In genomic region chr14:81437226-81437625, GRCh38 we compare ENCODE assay signal across 12 cellular contexts. TPM values are rescaled to one million over a fixed set of nuclear protein-coding genes. Genes with fewer than 3 reads are reported as not detected.
DNase-seq lines count a peak whose midpoint lies in the region; ATAC-seq and TF ChIP-seq lines count a peak whose summit lies in the region.
"Had no signal": no experiment of that assay in that cellular context is flagged by ENCODE, and none has a peak within 500 bp of the region (broad histone marks: within the 10 kb centered on the region; RNA-seq: fewer than 3 reads in every experiment).

No MANE protein-coding gene starts in this region.

- H3K27ac ChIP-seq in neural progenitor cell (no peak overlapping the region), ascending aorta (no peak overlapping the region)

- H4K20me1 ChIP-seq in neural progenitor cell (ENCODE audit: low read depth), result peaks cover 21% of the 10 kb centered on the region

- H3K4me2 ChIP-seq in neural progenitor cell, result peak overlapping the region; percentile 90

- no peak for ATAC-seq in HG03469 (IDR thresholded peaks at IDR 0.05; ENCODE audit: unreplicated experiment)

- H3K4me1 ChIP-seq in neural progenitor cell, result peaks cover 24% of the 10 kb centered on the region
- peaks cover 0 to 6% of the 10 kb centered on the region in 2 donors for H3K4me1 ChIP-seq in ascending aorta

- peaks cover 21% of the 10 kb centered on the region for H3F3A ChIP-seq in neural progenitor cell (ENCODE audit: low read depth)

- peaks cover 69% of the 10 kb centered on the region for H3K27me3 Mint-ChIP-seq in T-helper 2 cell treated with Interferon-gamma antibody and Interleukin-4, amounts not matched to agents 5 μg/mL and 100 μg/mL, for 36 hours (ENCODE audit: low read depth)
- H3K27me3 Mint-ChIP-seq in chondrocyte (ENCODE audit: low read depth) (peaks cover 85% of the 10 kb centered on the region), neural progenitor cell (ENCODE audit: insufficient read depth, low read depth) (peaks cover 16% of the 10 kb centered on the region)

- H3K27me3 ChIP-seq in neural progenitor cell (peaks cover 53% of the 10 kb centered on the region), ascending aorta (no peaks in the 10 kb centered on the region)

- intact Hi-C loops in ascending aorta (cut with DNase I), result no loop called here

- H3K36me3 ChIP-seq in neural progenitor cell (no peaks in the 10 kb centered on the region), ascending aorta (no peaks in the 10 kb centered on the region)
- H3K36me3 ChIP-seq: transverse colon had no signal

- H3K9me3 Mint-ChIP-seq in T-helper 2 cell treated with Interferon-gamma antibody and Interleukin-4, amounts not matched to agents 5 μg/mL and 100 μg/mL, for 36 hours, result no peaks in the 10 kb centered on the region
- H3K9me3 Mint-ChIP-seq in chondrocyte (ENCODE audit: low read depth) (no peaks in the 10 kb centered on the region), neural progenitor cell (no peaks in the 10 kb centered on the region)

- H3K79me2 ChIP-seq in neural progenitor cell (ENCODE audit: low read depth), result peaks cover 25% of the 10 kb centered on the region

- H3K9me3 ChIP-seq in neural progenitor cell (ENCODE audit: low read depth) (no peaks in the 10 kb centered on the region), ascending aorta (no peaks in the 10 kb centered on the region)
- H3K9me3 ChIP-seq: transverse colon had no signal

- TF ChIP-seq CTCF in chondrocyte (IDR thresholded peaks at IDR 0.05), result no peak
- TF ChIP-seq CTCF in neural progenitor cell (IDR thresholded peaks at IDR 0.05), result no peak
- no peak for TF ChIP-seq CTCF in ascending aorta (IDR thresholded peaks at IDR 0.05)

- H3K27ac Mint-ChIP-seq in T-helper 2 cell treated with Interferon-gamma antibody and Interleukin-4, amounts not matched to agents 5 μg/mL and 100 μg/mL, for 36 hours, result no peak overlapping the region
- H3K27ac Mint-ChIP-seq in chondrocyte (ENCODE audit: unreplicated experiment) (no peak overlapping the region), neural progenitor cell (no peak overlapping the region)

- no peak overlapping the region for H3K9ac ChIP-seq in neural progenitor cell

- H3K36me3 Mint-ChIP-seq in T-helper 2 cell treated with Interferon-gamma antibody and Interleukin-4, amounts not matched to agents 5 μg/mL and 100 μg/mL, for 36 hours (ENCODE audit: low read depth), result no peaks in the 10 kb centered on the region
- H3K36me3 Mint-ChIP-seq in chondrocyte (ENCODE audit: low read depth) (no peaks in the 10 kb centered on the region), neural progenitor cell (peaks cover 2% of the 10 kb centered on the region)

- DNase-seq in T-helper 2 cell treated with Interferon-gamma antibody and Interleukin-4, amounts not matched to agents 5 μg/mL and 100 μg/mL, for 36 hours (ENCODE audit: low spot score), result no peak
- DNase-seq in T-helper 2 cell, result no peak
- DNase-seq in NCI-H69 (lab: John Stamatoyannopoulos, UW), result peak; percentile 79
- DNase-seq in chondrocyte (ENCODE audit: low spot score), result no peak
- DNase-seq in neural progenitor cell (ENCODE audit: low spot score), result no peak
- no peak for DNase-seq in ascending aorta (ENCODE audit: low spot score in 2 of 2)
- DNase-seq in NCI-H82 treated with DMSO at 0.1 percent for 48 hours (lab: John Stamatoyannopoulos, UW; ENCODE audit: unreplicated experiment), result no peak
- DNase-seq: activated effector memory CD4-positive, alpha-beta T cell treated with Interleukin-2 at 50 U/mL for 16 hours; foreskin melanocyte; NCI-H2029 treated with DMSO at 0.1 percent for 48 hours; transverse colon had no signal

- H3K4me1 Mint-ChIP-seq in T-helper 2 cell treated with Interferon-gamma antibody and Interleukin-4, amounts not matched to agents 5 μg/mL and 100 μg/mL, for 36 hours (ENCODE audit: low read depth), result peaks cover 7% of the 10 kb centered on the region
- H3K4me1 Mint-ChIP-seq in chondrocyte (ENCODE audit: low read depth) (peaks cover 10% of the 10 kb centered on the region), neural progenitor cell (peaks cover 39% of the 10 kb centered on the region)

- H3K4me3 ChIP-seq in neural progenitor cell, result no peak overlapping the region
- no peak overlapping the region for H3K4me3 ChIP-seq in ascending aorta

- peak overlapping the region; percentile 66 for H3K4me3 Mint-ChIP-seq in T-helper 2 cell treated with Interferon-gamma antibody and Interleukin-4, amounts not matched to agents 5 μg/mL and 100 μg/mL, for 36 hours
- peak overlapping the region; percentile 58 for H3K4me3 Mint-ChIP-seq in chondrocyte (ENCODE audit: unreplicated experiment)
- H3K4me3 Mint-ChIP-seq in neural progenitor cell, result peak overlapping the region; percentile 88

- no peak overlapping the region for H2AFZ ChIP-seq in neural progenitor cell (replicated peaks)

RNA-seq across cellular contexts. Expression of gene STON2, which starts 37.1 kb away (rescaled TPM):
- total RNA-seq in chondrocyte (not detected in 3 replicates), neural progenitor cell (ENCODE audit: low replicate concordance) (25.0 and 31.1 TPM in 2 replicates), ascending aorta (54.0 TPM)

Comparison
In these comparisons a context has a peak if more than half of its experiments do, and no peak if none do; other contexts are left out.
1. RNA of gene STON2, which starts 37.1 kb away (total RNA-seq): 54.0 TPM in ascending aorta (single experiment) and 25.0 to 31.1 TPM in neural progenitor cell; not detected in chondrocyte; every median in the first group is over 10 times any median in the second.
2. Peak in every context shown above with its lines, with median percentiles within 50 percentile points of each other: H3K4me3 Mint-ChIP-seq.